In genomic region chr3:10936686-10937085, GRCh38 we compare ENCODE assay signal across 22 cellular contexts. TPM values are rescaled to one million over a fixed set of nuclear protein-coding genes. Genes with fewer than 3 reads are reported as not detected.
"Had no signal": no experiment of that assay in that cellular context is flagged by ENCODE, and none has a peak within 500 bp of the region (broad histone marks: within the 10 kb centered on the region; RNA-seq: fewer than 3 reads in every experiment).

No MANE protein-coding gene starts in this region.

- H3K4me3 Mint-ChIP-seq: activated B cell treated with CpG ODN at 0.5 μM for 24 hours; activated naive CD8-positive, alpha-beta T cell treated with anti-CD3 and anti-CD28 coated beads, Interleukin-2, amount 50 U/mL, for 24 hours; activated T-cell treated with anti-CD3 and anti-CD28 coated beads, Interleukin-2, amount 50 U/mL, for 72 hours; dendritic cell treated with granulocyte-macrophage colony-stimulating factor and Interleukin-4, amounts not matched to agents 40 ng/mL and 50 ng/mL, for 4 days; T-helper 1 cell treated with Interleukin-12 subunit alpha and Interleukin-12 subunit beta and Interleukin-4 antibody, amounts not matched to agents 30 μg/mL and 1 μg/mL, for 36 hours had no signal

- H3K36me3 ChIP-seq: cardiac muscle cell, upper lobe of left lung had no signal

- H3K9me3 ChIP-seq: body of pancreas, upper lobe of left lung had no signal

- H3K27me3 ChIP-seq: cardiac muscle cell, upper lobe of left lung had no signal

- DNase-seq: activated B cell treated with CpG ODN at 0.5 μM for 24 hours; activated CD4-positive, alpha-beta T cell treated with anti-CD3 and anti-CD28 coated beads for 4 hours; activated CD4-positive, alpha-beta T cell treated with anti-CD3 and anti-CD28 coated beads, Interleukin-2, amount 50 U/mL, for 48 hours; activated gamma-delta T cell; activated naive CD4-positive, alpha-beta T cell treated with anti-CD3 and anti-CD28 coated beads, Interleukin-2, amount 50 U/mL, for 16 hours; activated naive CD8-positive, alpha-beta T cell treated with anti-CD3 and anti-CD28 coated beads, Interleukin-2, amount 50 U/mL, for 24 hours; activated T-cell treated with anti-CD3 and anti-CD28 coated beads, Interleukin-2, amount 50 U/mL, for 72 hours; body of pancreas; effector CD4-positive, alpha-beta T cell; foreskin melanocyte; hippocampal formation; mesenchymal stem cell; occipital lobe; stimulated activated CD4-positive, alpha-beta T cell treated with anti-CD3 and anti-CD28 coated beads, Interleukin-4, amount 100 ng/mL, for 4 hours; stimulated activated naive CD8-positive, alpha-beta T cell treated with anti-CD3 and anti-CD28 coated beads, Interleukin-15, Interleukin-2, amounts not matched to agents 100 U/mL and 50 U/mL, for 24 hours; T1000; upper lobe of left lung had no signal

- H3K27ac ChIP-seq: body of pancreas, cardiac muscle cell, upper lobe of left lung had no signal

- H3K4me1 ChIP-seq: body of pancreas, upper lobe of left lung had no signal

- H3K4me1 Mint-ChIP-seq: activated B cell treated with CpG ODN at 0.5 μM for 24 hours; activated naive CD8-positive, alpha-beta T cell treated with anti-CD3 and anti-CD28 coated beads, Interleukin-2, amount 50 U/mL, for 24 hours had no signal

- H3K9me3 Mint-ChIP-seq: activated B cell treated with CpG ODN at 0.5 μM for 24 hours; activated naive CD8-positive, alpha-beta T cell treated with anti-CD3 and anti-CD28 coated beads, Interleukin-2, amount 50 U/mL, for 24 hours; activated T-cell treated with anti-CD3 and anti-CD28 coated beads, Interleukin-2, amount 50 U/mL, for 72 hours; dendritic cell treated with granulocyte-macrophage colony-stimulating factor and Interleukin-4, amounts not matched to agents 40 ng/mL and 50 ng/mL, for 4 days; T-helper 1 cell treated with Interleukin-12 subunit alpha and Interleukin-12 subunit beta and Interleukin-4 antibody, amounts not matched to agents 30 μg/mL and 1 μg/mL, for 36 hours had no signal

- H3K4me3 ChIP-seq: body of pancreas, cardiac muscle cell, upper lobe of left lung had no signal

- ATAC-seq: activated naive CD8-positive, alpha-beta T cell treated with anti-CD3 and anti-CD28 coated beads, Interleukin-2, amount 50 U/mL, for 24 hours; activated T-cell treated with anti-CD3 and anti-CD28 coated beads, Interleukin-2, amount 50 U/mL, for 72 hours; body of pancreas; stimulated activated naive CD8-positive, alpha-beta T cell treated with anti-CD3 and anti-CD28 coated beads, Interleukin-15, Interleukin-2, amounts not matched to agents 100 U/mL and 50 U/mL, for 24 hours had no signal

RNA-seq across cellular contexts. Expression of gene SLC6A1, which starts 55.9 kb away (rescaled TPM):
- total RNA-seq: activated B cell treated with CpG ODN at 0.5 μM for 24 hours; activated T-cell treated with anti-CD3 and anti-CD28 coated beads, Interleukin-2, amount 50 U/mL, for 72 hours; cardiac muscle cell; epithelial cell of proximal tubule; myocyte had no signal
